In the genomic region with DNA sequence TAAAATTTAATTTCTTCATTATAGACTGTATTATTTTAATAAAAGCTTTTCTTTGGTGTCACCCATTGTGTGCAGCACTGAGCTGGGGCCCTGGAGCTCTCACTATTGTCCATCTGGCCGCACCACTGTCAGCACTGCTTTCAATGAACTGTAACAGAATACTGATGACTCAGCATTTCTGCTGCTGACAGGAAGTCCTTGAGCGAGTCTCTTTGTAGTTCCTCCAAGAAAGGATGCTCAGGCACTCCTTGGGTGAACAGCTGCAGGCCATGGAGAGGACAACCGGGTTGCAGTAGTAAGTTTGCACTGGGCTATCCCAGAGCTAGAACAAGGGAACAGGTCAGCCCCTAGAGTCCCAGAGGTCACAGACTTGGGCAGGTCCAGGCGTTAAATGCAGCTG, we compare ENCODE assay signal across 8 cellular contexts.
DNase-seq lines count a peak whose midpoint lies in the region; ATAC-seq and TF ChIP-seq lines count a peak whose summit lies in the region.

No MANE protein-coding gene starts in this region.

- peak overlapping the region; percentile 13; the same call in 1 of the 2 replicates for H3K4me3 ChIP-seq in MM.1S (ENCODE audit: low read length)
- H3K4me3 ChIP-seq in esophagus muscularis mucosa: no peak overlapping the region

- H3K27me3 ChIP-seq in MM.1S (replicated peaks; ENCODE audit: insufficient read depth, low read length): no peaks in the 10 kb centered on the region
- no peaks in the 10 kb centered on the region for H3K27me3 ChIP-seq in esophagus muscularis mucosa

- H3K27ac ChIP-seq in MM.1S (ENCODE audit: low read length) (peak overlapping the region; percentile 68; the same call in 1 of the 2 replicates), esophagus muscularis mucosa (replicated peaks in 1 of 4) (peak overlapping the region; percentile 77 to 89 (median 85))

- no peaks in the 10 kb centered on the region for H3K9me2 ChIP-seq in MM.1S (replicated peaks; ENCODE audit: insufficient read depth, low read length)

- TF ChIP-seq EP300 in esophagus muscularis mucosa (IDR thresholded peaks at IDR 0.05): no peak

- H4K20me1 ChIP-seq in MM.1S (ENCODE audit: insufficient read depth, low read length): no peaks in the 10 kb centered on the region

- 60% methylated on average over 4 of the region's 4 CpGs for WGBS in esophagus muscularis mucosa

- no peak for TF ChIP-seq POLR2A in esophagus muscularis mucosa (IDR thresholded peaks at IDR 0.05; ENCODE audit: low read depth)

- POLR2A ChIA-PET in HEK293T (lab: Yijun Ruan, JAX): no interaction called here

- peak; percentile 38 for ATAC-seq in GM21423 (IDR thresholded peaks at IDR 0.05; ENCODE audit: unreplicated experiment)

- no peak overlapping the region for H3K4me3 Mint-ChIP-seq in CD14-positive monocyte

- intact Hi-C loops in CD14-positive monocyte (cut with micrococcal nuclease) (no loop called here), esophagus muscularis mucosa (cut with DNase I) (loop anchor here (2.0 to 10.0 kb wide), 2 partner anchors 114 to 296 kb away; no protein-coding TSS in a partner anchor)

- H3K36me3 ChIP-seq in MM.1S (replicated peaks; ENCODE audit: insufficient read depth, low read length) (no peaks in the 10 kb centered on the region), esophagus muscularis mucosa (peaks cover 0 to 23% (median 5%) of the 10 kb centered on the region in 4 donors)

- CTCF ChIA-PET in HEK293T (lab: Yijun Ruan, JAX): interaction anchor here (0.6 to 1.1 kb wide), 5 partner anchors 11 to 839 kb away, joined by 3 read pairs; no protein-coding TSS in a partner anchor

- no peaks in the 10 kb centered on the region for H3K79me2 ChIP-seq in MM.1S (ENCODE audit: low read length)

- H3K27me3 Mint-ChIP-seq in CD14-positive monocyte (ENCODE audit: low read depth in 3 of 3): peaks cover 0 to 12% (median 8%) of the 10 kb centered on the region in 3 donors

- 0 out of 2 replicates have a peak overlapping the region, but pooled peaks have one; percentile 20 for H2AFZ ChIP-seq in MM.1S (ENCODE audit: low read length)

- H3K4me2 ChIP-seq in MM.1S (ENCODE audit: low read depth, low read length): peak overlapping the region; percentile 38

- H3K36me3 Mint-ChIP-seq in CD14-positive monocyte: peaks cover 3 to 4% of the 10 kb centered on the region in 2 donors

- peaks cover 5% of the 10 kb centered on the region for H3F3A ChIP-seq in MM.1S (ENCODE audit: insufficient read depth, low read length)

- H3K9me3 ChIP-seq in MM.1S (replicated peaks; ENCODE audit: insufficient read depth, low read length) (no peaks in the 10 kb centered on the region), esophagus muscularis mucosa (no peaks in the 10 kb centered on the region)

- DNase-seq in CD14-positive monocyte (ENCODE audit: low spot score): no peak
- peak; percentile 98 for DNase-seq in MM.1S
- peak; percentile 86 for DNase-seq in esophagus muscularis mucosa (ENCODE audit: extremely low spot score)
- no peak for DNase-seq in HEK293T (ENCODE audit: extremely low spot score)
- no peak for DNase-seq in OCI-M2 (lab: John Stamatoyannopoulos, UW; ENCODE audit: unreplicated experiment)
- no peak for DNase-seq in AG08396 (ENCODE audit: low spot score)
- no peak for DNase-seq in NCI-H1105 treated with DMSO at 0.1 percent for 48 hours (lab: John Stamatoyannopoulos, UW)

- TF ChIP-seq CTCF in CD14-positive monocyte (IDR thresholded peaks at IDR 0.05) (no peak), MM.1S (IDR thresholded peaks at IDR 0.05; ENCODE audit: low read length) (no peak), esophagus muscularis mucosa (IDR thresholded peaks at IDR 0.05) (no peak)

- H3K4me1 Mint-ChIP-seq in CD14-positive monocyte: peaks cover 43% of the 10 kb centered on the region

- peaks cover 33% of the 10 kb centered on the region for H3K4me1 ChIP-seq in MM.1S (ENCODE audit: low read length)
- H3K4me1 ChIP-seq in esophagus muscularis mucosa: peaks cover 58 to 93% (median 67%) of the 10 kb centered on the region in 4 donors

- H3K9me3 Mint-ChIP-seq in CD14-positive monocyte: peaks cover 0 to 4% (median 1%) of the 10 kb centered on the region in 7 donors

- peak overlapping the region in 4 of 7 donors; percentile 50 to 80 (median 61) for H3K27ac Mint-ChIP-seq in CD14-positive monocyte

- no peak overlapping the region for H3K9ac ChIP-seq in MM.1S (ENCODE audit: low read length)

TF ChIP-seq in HEK293T, 16 proteins besides CTCF, POLR2A, EP300 and RAD21:
- no peak for TF ChIP-seq TARDBP (IDR thresholded peaks at IDR 0.05)
- TF ChIP-seq FOXK2 (IDR thresholded peaks at IDR 0.05): no peak
- TF ChIP-seq CTBP1 (IDR thresholded peaks at IDR 0.05; ENCODE audit: borderline replicate concordance): no peak
- TF ChIP-seq, protein P1, sequence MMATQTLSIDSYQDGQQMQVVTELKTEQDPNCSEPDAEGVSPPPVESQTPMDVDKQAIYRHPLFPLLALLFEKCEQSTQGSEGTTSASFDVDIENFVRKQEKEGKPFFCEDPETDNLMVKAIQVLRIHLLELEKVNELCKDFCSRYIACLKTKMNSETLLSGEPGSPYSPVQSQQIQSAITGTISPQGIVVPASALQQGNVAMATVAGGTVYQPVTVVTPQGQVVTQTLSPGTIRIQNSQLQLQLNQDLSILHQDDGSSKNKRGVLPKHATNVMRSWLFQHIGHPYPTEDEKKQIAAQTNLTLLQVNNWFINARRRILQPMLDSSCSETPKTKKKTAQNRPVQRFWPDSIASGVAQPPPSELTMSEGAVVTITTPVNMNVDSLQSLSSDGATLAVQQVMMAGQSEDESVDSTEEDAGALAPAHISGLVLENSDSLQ (IDR thresholded peaks at IDR 0.05): no peak
- no peak for TF ChIP-seq ARNT (IDR thresholded peaks at IDR 0.05)
- no peak for TF ChIP-seq SP1 (IDR thresholded peaks at IDR 0.05)
- TF ChIP-seq ZNF384 (IDR thresholded peaks at IDR 0.05): no peak
- no peak for TF ChIP-seq LEF1 (IDR thresholded peaks at IDR 0.05; ENCODE audit: borderline replicate concordance)
- no peak for TF ChIP-seq HDGF (IDR thresholded peaks at IDR 0.05; ENCODE audit: borderline replicate concordance)
- no peak for TF ChIP-seq L3MBTL2 (conservative IDR thresholded peaks at IDR 0.05)
- TF ChIP-seq BHLHE40 (IDR thresholded peaks at IDR 0.05; ENCODE audit: borderline replicate concordance): no peak
- TF ChIP-seq NFRKB (IDR thresholded peaks at IDR 0.05): no peak
- no peak for TF ChIP-seq SUZ12 (IDR thresholded peaks at IDR 0.05)
- no peak for TF ChIP-seq ELF4 (IDR thresholded peaks at IDR 0.05)
- TF ChIP-seq FOXM1 (IDR thresholded peaks at IDR 0.05; ENCODE audit: borderline replicate concordance): no peak
- no peak for TF ChIP-seq FOXA1 (IDR thresholded peaks at IDR 0.05)

Comparison
In these comparisons a context has a peak if more than half of its experiments do, and no peak if none do; other contexts are left out.
1. DNase-seq: peak in MM.1S (single experiment) and esophagus muscularis mucosa (single experiment); none in CD14-positive monocyte (single experiment), HEK293T (single experiment), OCI-M2 (single experiment), AG08396 (single experiment) and NCI-H1105 treated with DMSO at 0.1 percent for 48 hours (single experiment).